8 cellular contexts compared by ENCODE assay signal in the genomic region with DNA sequence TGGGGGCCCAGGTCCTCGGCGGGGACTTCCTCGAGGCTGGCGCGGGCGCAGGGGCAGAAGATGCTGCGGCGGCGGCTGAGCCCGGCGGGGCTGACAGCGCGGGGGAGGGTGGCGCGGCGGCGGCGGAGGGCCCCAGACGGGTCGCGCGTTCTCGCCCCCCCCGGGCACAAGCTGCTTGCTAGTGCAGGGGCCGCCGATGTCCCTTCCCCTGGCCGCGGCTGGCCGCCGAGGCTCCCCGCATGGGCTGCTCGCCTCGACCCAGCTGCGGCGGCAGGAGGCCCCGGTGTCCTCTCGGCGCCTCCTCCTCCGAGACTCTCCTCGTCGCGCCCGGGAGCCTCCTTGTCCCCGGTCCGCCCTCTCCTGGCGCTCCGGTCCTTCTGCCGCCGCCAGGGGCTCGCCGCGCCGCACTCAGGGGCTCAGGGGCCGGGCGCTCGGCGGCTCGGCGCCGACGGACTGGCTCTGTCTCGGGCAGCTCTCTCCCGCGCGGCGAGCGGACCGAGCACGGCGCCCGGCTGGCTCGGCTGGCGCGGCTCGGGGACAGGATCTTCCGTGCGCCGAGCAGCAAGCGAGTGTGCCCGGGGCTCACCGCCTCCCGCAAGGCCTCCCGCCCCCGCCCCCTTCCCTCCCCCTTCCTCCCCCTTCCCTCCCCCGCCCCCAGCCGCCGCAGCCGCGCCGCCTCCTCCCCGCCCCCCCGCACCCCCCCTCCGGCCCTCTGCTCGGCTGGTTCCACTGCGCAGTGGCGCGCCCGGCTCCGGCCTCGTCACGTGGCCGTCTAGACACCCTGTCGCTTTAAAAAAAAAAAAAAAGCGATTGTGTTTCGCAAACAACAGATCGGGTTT. TPM values are rescaled to one million over a fixed set of nuclear protein-coding genes. Genes with fewer than 3 reads are reported as not detected.
DNase-seq lines count a peak whose midpoint lies in the region; ATAC-seq and TF ChIP-seq lines count a peak whose summit lies in the region.

No MANE protein-coding gene starts in this region.

- TF ChIP-seq CTCF in epithelial cell of proximal tubule (conservative IDR thresholded peaks at IDR 0.05; ENCODE audit: low read depth, low read length): peak; percentile 19

- H3K27ac ChIP-seq in HUES64 (ENCODE audit: low read depth, low read length) (peak overlapping the region; percentile 99), mucosa of rectum (ENCODE audit: low read depth in 2 of 2, low read length in 2 of 2) (peak overlapping the region; percentile 96 to 98)

- H3K4me1 ChIP-seq in HUES64 (ENCODE audit: insufficient read depth, low read length): peaks cover 38% of the 10 kb centered on the region
- H3K4me1 ChIP-seq in mucosa of rectum (ENCODE audit: control insufficient read depth in 2 of 2, insufficient read depth in 2 of 2, low read length in 2 of 2): peaks cover 15 to 20% of the 10 kb centered on the region in 2 donors

- ATAC-seq in GM21390 (IDR thresholded peaks at IDR 0.05; ENCODE audit: unreplicated experiment): peak; percentile 33

- H3K9me3 ChIP-seq in HUES64 (ENCODE audit: insufficient read depth, low read depth, low read length): no peaks in the 10 kb centered on the region
- H3K9me3 ChIP-seq in mucosa of rectum (ENCODE audit: control insufficient read depth in 2 of 2, low read length in 2 of 2): no peaks in the 10 kb centered on the region

- H3K4me3 ChIP-seq in HUES64 (ENCODE audit: low read length) (peak overlapping the region; percentile 73), epithelial cell of proximal tubule (ENCODE audit: low read depth, low read length) (peak overlapping the region; percentile 74), mucosa of rectum (ENCODE audit: low read length in 2 of 2) (peak overlapping the region; percentile 85 to 91)

- peak overlapping the region; percentile 94 for H3K9ac ChIP-seq in HUES64 (ENCODE audit: low read depth, low read length)
- peak overlapping the region; percentile 85 to 90 for H3K9ac ChIP-seq in mucosa of rectum (ENCODE audit: low read depth in 1 of 2, low read length in 2 of 2)

- H3K36me3 ChIP-seq in HUES64 (ENCODE audit: insufficient read depth, low read length) (peaks cover 15% of the 10 kb centered on the region; the same call in 1 of the 2 replicates), mucosa of rectum (ENCODE audit: control insufficient read depth in 2 of 2, insufficient read depth in 2 of 2, low read length in 2 of 2) (peaks cover 0 to 3% of the 10 kb centered on the region in 2 donors)

- H3K27me3 ChIP-seq in HUES64 (ENCODE audit: insufficient read depth, low read length) (peaks cover 16% of the 10 kb centered on the region; the same call in 1 of the 2 replicates), mucosa of rectum (ENCODE audit: control insufficient read depth in 2 of 2, insufficient read depth in 2 of 2, low read length in 2 of 2) (no peaks in the 10 kb centered on the region)

- DNase-seq in D341Med (ENCODE audit: low spot score): peak; percentile 96
- DNase-seq in OCI-M1 (lab: John Stamatoyannopoulos, UW): peak; percentile 93
- DNase-seq in activated T-cell treated with anti-CD3 and anti-CD28 coated beads, Interleukin-2, amount 50 U/mL, for 1 hour: peak; percentile 81
- no peak for DNase-seq in epithelial cell of proximal tubule (ENCODE audit: low read depth)
- peak; percentile 64 for DNase-seq in stimulated activated CD8-positive, alpha-beta memory T cell treated with anti-CD3 and anti-CD28 coated beads, Interleukin-7, amount 100 ng/mL, for 48 hours (ENCODE audit: extremely low read depth in 1 of 2, low read depth in 1 of 2)

- under 1% methylated on average over 86 of the region's 106 CpGs for WGBS in HUES64

RNA-seq across cellular contexts. Expression of a gene that starts 0.9 kb away (rescaled TPM):
- 9.8 TPM for polyA plus RNA-seq in HUES64 (2013, experiment 1 of 2)
- polyA plus RNA-seq in HUES64 (2013, experiment 2 of 2): 10.7 TPM
- total RNA-seq in epithelial cell of proximal tubule: 17.4 and 30.4 TPM in 2 replicates
